In the genomic region with DNA sequence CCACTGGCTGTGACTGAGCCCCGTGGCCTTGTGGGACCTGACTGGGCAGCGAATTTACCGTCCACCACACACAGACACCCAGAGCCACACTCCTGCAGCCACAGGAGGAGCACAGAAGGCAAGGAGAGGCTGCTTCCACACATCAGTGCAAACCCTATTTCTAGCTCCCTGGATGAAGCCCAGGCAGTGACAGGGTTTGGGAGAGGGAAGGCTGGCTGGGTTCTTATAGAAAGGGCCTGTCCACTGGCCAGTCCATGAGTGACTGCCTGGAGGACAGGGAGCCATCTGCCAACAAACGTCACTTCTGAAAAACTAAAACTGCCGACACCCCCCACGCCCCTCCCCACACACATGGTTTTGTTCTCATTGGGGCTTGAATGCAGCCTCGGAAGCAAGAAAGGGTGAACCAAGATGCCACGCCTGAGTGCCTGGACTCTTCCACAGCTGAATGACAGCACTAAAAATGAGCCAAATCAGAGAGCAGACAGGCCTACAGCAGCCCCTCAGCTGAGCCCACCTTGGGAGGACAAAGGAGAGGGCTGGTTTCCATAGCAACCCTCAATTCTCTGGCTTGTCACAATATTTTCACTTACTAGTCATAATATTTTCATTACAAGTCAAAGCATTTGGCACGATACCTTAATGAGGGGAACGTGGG, we compare ENCODE assay signal across 1 cellular context.
TF ChIP-seq lines count a peak whose summit lies in the region.

No MANE protein-coding gene starts in this region.

TF ChIP-seq in K562, 482 proteins besides CTCF, POLR2A, EP300 and RAD21:
- peak; percentile 54 for TF ChIP-seq RFX1 (IDR thresholded peaks at IDR 0.05)
- TF ChIP-seq SP2 (IDR thresholded peaks at IDR 0.05; ENCODE audit: extremely low read depth, low read depth, low read length, poor library complexity, severe bottlenecking), result no peak
